ENCODE assay signal across 12 cellular contexts in genomic region chr1:1034438-1034759, GRCh38. TPM values are rescaled to one million over a fixed set of nuclear protein-coding genes. Genes with fewer than 3 reads are reported as not detected.
DNase-seq lines count a peak whose midpoint lies in the region; ATAC-seq, FAIRE-seq and TF ChIP-seq lines count a peak whose summit lies in the region.
"Had no signal": no experiment of that assay in that cellular context is flagged by ENCODE, and none has a peak within 500 bp of the region (broad histone marks: within the 10 kb centered on the region; RNA-seq: fewer than 3 reads in every experiment).

No MANE protein-coding gene starts in this region.

- H3K27me3 ChIP-seq in right cardiac atrium (ENCODE audit: control insufficient read depth, insufficient read depth): no peaks in the 10 kb centered on the region
- H3K27me3 ChIP-seq in heart right ventricle: peaks cover 0 to 78% (median 12%) of the 10 kb centered on the region in 7 donors
- peaks cover 0 to 30% (median 23%) of the 10 kb centered on the region in 4 experiments; a peak in 5 of 7 replicates for H3K27me3 ChIP-seq in H1 (replicated peaks in 1 of 4; ENCODE audit: control insufficient read depth in 3 of 4, extremely low read depth in 1 of 4, insufficient read depth in 3 of 4, low read length in 3 of 4)
- no peaks in the 10 kb centered on the region for H3K27me3 ChIP-seq in thyroid gland
- no peaks in the 10 kb centered on the region for H3K27me3 ChIP-seq in PC-3 (ENCODE audit: low read length)

- H3K4ac ChIP-seq in H1 (replicated peaks; ENCODE audit: insufficient read length, low read depth, low read length): no peak overlapping the region

- ATAC-seq in right cardiac atrium (no peak), heart right ventricle (no peak), PC-3 (no peak)

- H2AK5ac ChIP-seq in H1 (ENCODE audit: low read depth, low read length): no peak overlapping the region

- H2AFZ ChIP-seq in H1 (ENCODE audit: low read length): no peak overlapping the region
- no peak overlapping the region for H2AFZ ChIP-seq in PC-3 (ENCODE audit: low read length)

- H3K9me3 ChIP-seq in right cardiac atrium (ENCODE audit: control insufficient read depth, low read length): no peaks in the 10 kb centered on the region
- no peaks in the 10 kb centered on the region for H3K9me3 ChIP-seq in heart right ventricle
- H3K9me3 ChIP-seq in H1 (ENCODE audit: insufficient read depth in 2 of 2, low read depth in 1 of 2, low read length in 1 of 2): no peaks in the 10 kb centered on the region
- H3K9me3 ChIP-seq in thyroid gland: no peaks in the 10 kb centered on the region
- H3K9me3 ChIP-seq in PC-3 (ENCODE audit: low read length): no peaks in the 10 kb centered on the region
- H3K9me3 ChIP-seq: stomach had no signal

- no peak overlapping the region for H3K14ac ChIP-seq in H1 (ENCODE audit: insufficient read length)

- CTCF ChIA-PET in H1 (lab: Charles Lee; ENCODE audit: partially characterized antibody): interaction anchor here (0.5 to 4.5 kb wide), 5 partner anchors 11 to 51 kb away, joined by 3 to 60 read pairs (median 5); partner anchors contain the start of genes ISG15 and PERM1
- CTCF ChIA-PET in PC-3 (lab: Charles Lee): no interaction called here

- TF ChIP-seq EP300 in H1 (IDR thresholded peaks at IDR 0.05; ENCODE audit: borderline replicate concordance in 1 of 2, low read depth in 2 of 2, low read length in 2 of 2): no peak

- H3K18ac ChIP-seq in H1 (ENCODE audit: extremely low read depth, low read length): no peak overlapping the region

- peak overlapping the region; percentile 49 to 88; a peak in 3 of 4 replicates for H3K4me2 ChIP-seq in H1 (ENCODE audit: insufficient read depth in 1 of 2, low read depth in 2 of 2, low read length in 2 of 2)
- H3K4me2 ChIP-seq in PC-3 (ENCODE audit: low read length): no peak overlapping the region

- H4K5ac ChIP-seq in H1 (ENCODE audit: insufficient read length, low read depth, low read length): no peak overlapping the region

- TF ChIP-seq POLR2A in H1 (IDR thresholded peaks at IDR 0.05; ENCODE audit: control extremely low read depth in 1 of 2, low read depth in 2 of 2, low read length in 2 of 2) (no peak), thyroid gland (IDR thresholded peaks at IDR 0.05) (no peak)

- intact Hi-C loops in right cardiac atrium (cut with DNase I) (no loop called here), heart right ventricle (cut with DNase I) (loop anchor here in 2 of 10 donors (5.0 to 10.0 kb wide), 2 partner anchors 33 to 260 kb away; no protein-coding TSS in a partner anchor), thyroid gland (cut with DNase I) (no loop called here), PC-3 (cut with micrococcal nuclease) (no loop called here)

- H3K79me2 ChIP-seq in H1 (ENCODE audit: control insufficient read depth in 1 of 2, insufficient read depth in 2 of 2, low read length in 2 of 2) (no peaks in the 10 kb centered on the region), PC-3 (ENCODE audit: low read length) (peaks cover 73% of the 10 kb centered on the region)

- no peak overlapping the region for H3K27ac ChIP-seq in right cardiac atrium (ENCODE audit: low read length)
- no peak overlapping the region for H3K27ac ChIP-seq in heart right ventricle
- H3K27ac ChIP-seq in H1 (ENCODE audit: low read depth, low read length): no peak overlapping the region
- H3K27ac ChIP-seq in thyroid gland: no peak overlapping the region
- H3K27ac ChIP-seq in PC-3 (ENCODE audit: low read length): no peak overlapping the region
- H3K27ac ChIP-seq: C4-2B, SK-N-MC, stomach had no signal

- H2BK15ac ChIP-seq in H1 (ENCODE audit: low read length): no peak overlapping the region

- peaks cover 8% of the 10 kb centered on the region for H3K23me2 ChIP-seq in H1 (ENCODE audit: low read depth, low read length)

- H3K56ac ChIP-seq in H1 (replicated peaks; ENCODE audit: insufficient read length, low read depth, low read length): no peak overlapping the region

- DNase-seq in right cardiac atrium (peak in 1 of 3 donors; percentile 59), heart right ventricle (no peak), H1 (ENCODE audit: low read depth in 1 of 2, low spot score in 2 of 2) (no peak), thyroid gland (peak; percentile 66 to 68), PC-3 (no peak)
- DNase-seq in activated CD4-positive, alpha-beta T cell treated with anti-CD3 and anti-CD28 coated beads, Interleukin-2, amount 50 U/mL, for 1 hour: no peak
- DNase-seq: stomach had no signal

- H3K23ac ChIP-seq in H1 (ENCODE audit: insufficient read length): no peak overlapping the region

- no peak overlapping the region for H2BK120ac ChIP-seq in H1 (replicated peaks; ENCODE audit: low read depth, low read length)

- peak overlapping the region; percentile 46 for H3K4me3 ChIP-seq in right cardiac atrium (ENCODE audit: low read length)
- H3K4me3 ChIP-seq in heart right ventricle: peak overlapping the region in 5 of 10 donors; percentile 10 to 57 (median 48)
- peak overlapping the region; percentile 36 to 67 (median 38) for H3K4me3 ChIP-seq in H1 (ENCODE audit: extremely low read depth in 1 of 4, insufficient read depth in 2 of 4, low read depth in 3 of 4, low read length in 4 of 4)
- H3K4me3 ChIP-seq in thyroid gland (replicated peaks in 1 of 3): no peak overlapping the region
- no peak overlapping the region for H3K4me3 ChIP-seq in PC-3 (ENCODE audit: low read length)
- H3K4me3 ChIP-seq: SK-N-MC had no signal

- no peak overlapping the region for H2BK20ac ChIP-seq in H1 (ENCODE audit: low read length)

- H3K36me3 ChIP-seq in heart right ventricle: peaks cover 0 to 21% (median 0%) of the 10 kb centered on the region in 9 donors
- H3K36me3 ChIP-seq in H1 (ENCODE audit: control insufficient read depth in 2 of 4, insufficient read depth in 4 of 4, low read length in 3 of 4): peaks cover 0 to 7% (median 0%) of the 10 kb centered on the region in 4 experiments; a peak in 2 of 8 replicates
- no peaks in the 10 kb centered on the region for H3K36me3 ChIP-seq in thyroid gland
- H3K36me3 ChIP-seq in PC-3 (ENCODE audit: low read depth, low read length): peaks cover 47% of the 10 kb centered on the region

- H3K9ac ChIP-seq in H1 (replicated peaks in 1 of 4; ENCODE audit: extremely low read depth in 1 of 4, low read depth in 3 of 4, low read length in 3 of 4): peak overlapping the region in 1 of 4 experiments; percentile 67; a peak in 2 of 7 replicates
- H3K9ac ChIP-seq in PC-3 (ENCODE audit: low read length): no peak overlapping the region

- BruUV-seq in PC-3 (replicated peaks; lab: Mats Ljungman, UMichigan): no TSS peak

- H3K9me2 ChIP-seq in PC-3 (replicated peaks; ENCODE audit: low read length): no peaks in the 10 kb centered on the region

- peaks cover 40 to 59% of the 10 kb centered on the region in 2 experiments for H4K20me1 ChIP-seq in H1 (replicated peaks in 1 of 2; ENCODE audit: control insufficient read depth in 1 of 2, insufficient read depth in 2 of 2, low read length in 2 of 2)
- peaks cover 58% of the 10 kb centered on the region for H4K20me1 ChIP-seq in PC-3 (ENCODE audit: low read length)

- H4K8ac ChIP-seq in H1 (ENCODE audit: extremely low read depth, insufficient read depth, low read length): no peak overlapping the region

- FAIRE-seq in H1 (lab: Jason Lieb, UNC): no peak
- FAIRE-seq: endometrium, GM12892 had no signal

- H3K79me1 ChIP-seq in H1 (ENCODE audit: low read depth, low read length): peaks cover 7% of the 10 kb centered on the region

- no peak for TF ChIP-seq RAD21 in H1 (IDR thresholded peaks at IDR 0.05 in 1 of 2, conservative IDR thresholded peaks at IDR 0.05 in 1 of 2; ENCODE audit: low read depth in 2 of 2, low read length in 2 of 2)

- H3K4me1 ChIP-seq in right cardiac atrium (ENCODE audit: control insufficient read depth, insufficient read depth, low read length): no peaks in the 10 kb centered on the region
- peaks cover under 1 to 49% (median 14%) of the 10 kb centered on the region in 9 donors for H3K4me1 ChIP-seq in heart right ventricle
- peaks cover 0 to 23% (median 11%) of the 10 kb centered on the region in 4 experiments; a peak in 6 of 7 replicates for H3K4me1 ChIP-seq in H1 (replicated peaks in 1 of 4; ENCODE audit: control insufficient read depth in 3 of 4, insufficient read depth in 4 of 4, low read length in 3 of 4)
- peaks cover 12 to 24% of the 10 kb centered on the region in 2 donors for H3K4me1 ChIP-seq in thyroid gland
- no peaks in the 10 kb centered on the region for H3K4me1 ChIP-seq in PC-3 (ENCODE audit: insufficient read depth, low read length)

- no peak overlapping the region for H2BK5ac ChIP-seq in H1 (ENCODE audit: low read depth, low read length)

- WGBS in right cardiac atrium: 63% methylated on average over 28 of the region's 28 CpGs
- 38 to 53% methylated on average over 26 to 28 of the region's 28 CpGs for WGBS in heart right ventricle, 2 donors
- 38% methylated on average over 19 of the region's 28 CpGs; no CpG with 5 or more reads in 1 of the 2 experiments for WGBS in H1 (ENCODE audit: extremely low coverage in 1 of 2, insufficient coverage in 1 of 2, insufficient read length in 1 of 2, insufficient replicate concordance in 2 of 2, low coverage in 1 of 2, low lambda C conversion rate in 2 of 2, missing lambda C conversion rate in 1 of 2), 2 experiments
- 67% methylated on average over 3 of the region's 28 CpGs; no CpG with 5 or more reads in 1 of the 2 donors for WGBS in thyroid gland, 2 donors

- H2BK12ac ChIP-seq in H1 (ENCODE audit: low read depth, low read length): no peak overlapping the region

- no peaks in the 10 kb centered on the region for H3F3A ChIP-seq in PC-3 (ENCODE audit: low read length, unreplicated experiment)

- POLR2A ChIA-PET in H1 (lab: Charles Lee; ENCODE audit: partially characterized antibody) (interaction anchor here (0.7 to 10.9 kb wide), 15 partner anchors 9 to 146 kb away, joined by 3 to 245 read pairs (median 4); partner anchors contain the start of genes AGRN, HES4 and ISG15), PC-3 (lab: Charles Lee; ENCODE audit: unreplicated experiment) (no interaction called here)

- TF ChIP-seq CTCF in heart right ventricle (IDR thresholded peaks at IDR 0.05) (no peak), H1 (IDR thresholded peaks at IDR 0.05; ENCODE audit: control extremely low read depth in 1 of 3, insufficient read depth in 1 of 3, low read depth in 1 of 3, low read length in 3 of 3) (no peak), thyroid gland (IDR thresholded peaks at IDR 0.05) (peak in 1 of 6 experiments; percentile 17), PC-3 (conservative IDR thresholded peaks at IDR 0.05; ENCODE audit: low read depth, low read length) (no peak)

- no peak overlapping the region for H4K91ac ChIP-seq in H1 (replicated peaks; ENCODE audit: insufficient read length, low read length)

RNA-seq across cellular contexts. Expression of gene AGRN, which starts 14.5 kb away (rescaled TPM):
- total RNA-seq in right cardiac atrium: 10 to 100 TPM; 17.1 to 26.4 (median 21.4) TPM
- polyA plus RNA-seq in right cardiac atrium: 12.0 TPM
- 10 to 100 TPM; 12.7 to 33.9 (median 18.3) TPM for total RNA-seq in heart right ventricle
- polyA plus RNA-seq in heart right ventricle: 10 to 100 TPM; 11.5 to 30.7 TPM
- 155 and 162 TPM in 2 replicates for total RNA-seq in H1 (2021; fragmentation: NEBNext Ultra II Directional; extraction: Animal tissue kit (Norgen Biotek cat#: 25700))
- polyA plus RNA-seq in H1 (2011; rRNA removed): 52.3 and 104 TPM in 2 replicates
- 82.7 TPM for polyA plus RNA-seq in H1 (2011; cell fraction: cytosol; rRNA removed)
- polyA plus RNA-seq in H1 (2011; cell fraction: nucleus; rRNA removed): 556 TPM
- 93.3 to 153 TPM (median 143 TPM) in 4 replicates for polyA plus RNA-seq in H1 (2012, experiment 1 of 2)
- 95.8 TPM for polyA plus RNA-seq in H1 (2012, experiment 2 of 2)
- 113 TPM for polyA plus RNA-seq in H1 (2013, experiment 1 of 2)
- polyA plus RNA-seq in H1 (2013, experiment 2 of 2): 84.3 TPM
- polyA minus RNA-seq in H1 (2011; rRNA and poly(A)+ RNA removed): 35.4 and 47.0 TPM in 2 replicates
- 94.9 TPM for polyA minus RNA-seq in H1 (2011; cell fraction: cytosol; rRNA and poly(A)+ RNA removed)
- 130 TPM for polyA minus RNA-seq in H1 (2011; cell fraction: nucleus; rRNA and poly(A)+ RNA removed)
- total RNA-seq in thyroid gland: 100 to 1,000 TPM in 3 of 4 donors, 10 to 100 TPM in 1; 68.3 to 147 (median 129) TPM
- 273 and 377 TPM in 2 replicates for total RNA-seq in PC-3 (2014; rRNA removed)

RNA-seq across cellular contexts. Expression of gene ISG15, which starts 21.1 kb away (rescaled TPM):
- 10 to 100 TPM; 16.1 to 36.4 (median 21.6) TPM for total RNA-seq in right cardiac atrium
- polyA plus RNA-seq in right cardiac atrium: 65.5 TPM
- total RNA-seq in heart right ventricle: 100 to 1,000 TPM in 1 of 10 donors, 10 to 100 TPM in 8, 1 to 10 TPM in 1; 9.8 to 169 (median 20.9) TPM
- 100 to 1,000 TPM in 1 of 2 donors, 10 to 100 TPM in 1; 51.7 to 186 TPM for polyA plus RNA-seq in heart right ventricle
- total RNA-seq in H1 (2021; fragmentation: NEBNext Ultra II Directional; extraction: Animal tissue kit (Norgen Biotek cat#: 25700)): 27.7 and 29.3 TPM in 2 replicates
- polyA plus RNA-seq in H1 (2011; rRNA removed): 121 and 123 TPM in 2 replicates
- 83.6 TPM for polyA plus RNA-seq in H1 (2011; cell fraction: cytosol; rRNA removed)
- polyA plus RNA-seq in H1 (2011; cell fraction: nucleus; rRNA removed): 56.0 TPM
- polyA plus RNA-seq in H1 (2012, experiment 1 of 2): 15.3 to 54.0 TPM (median 48.7 TPM) in 4 replicates
- 32.5 TPM for polyA plus RNA-seq in H1 (2012, experiment 2 of 2)
- polyA plus RNA-seq in H1 (2013, experiment 1 of 2): 35.2 TPM
- 36.8 TPM for polyA plus RNA-seq in H1 (2013, experiment 2 of 2)
- polyA minus RNA-seq in H1 (2011; rRNA and poly(A)+ RNA removed): 6.5 and 11.0 TPM in 2 replicates
- polyA minus RNA-seq in H1 (2011; cell fraction: cytosol; rRNA and poly(A)+ RNA removed): 18.9 TPM
- polyA minus RNA-seq in H1 (2011; cell fraction: nucleus; rRNA and poly(A)+ RNA removed): 13.1 TPM
- total RNA-seq in thyroid gland: 10 to 100 TPM; 18.5 to 57.5 (median 37.8) TPM
- 749 and 758 TPM in 2 replicates for total RNA-seq in PC-3 (2014; rRNA removed)

RNA-seq across cellular contexts. Expression of gene HES4, which starts 34.5 kb away (rescaled TPM):
- 10 to 100 TPM; 37.3 to 62.5 (median 38.6) TPM for total RNA-seq in right cardiac atrium
- 25.7 TPM for polyA plus RNA-seq in right cardiac atrium
- total RNA-seq in heart right ventricle: 10 to 100 TPM; 28.5 to 78.1 (median 41.6) TPM
- 10 to 100 TPM; 49.2 to 49.8 TPM for polyA plus RNA-seq in heart right ventricle
- total RNA-seq in H1 (2021; fragmentation: NEBNext Ultra II Directional; extraction: Animal tissue kit (Norgen Biotek cat#: 25700)): 1.2 and 2.8 TPM in 2 replicates
- polyA plus RNA-seq in H1 (2011; rRNA removed): 3.5 and 12.8 TPM in 2 replicates
- 8.3 TPM for polyA plus RNA-seq in H1 (2011; cell fraction: cytosol; rRNA removed)
- 14.5 TPM for polyA plus RNA-seq in H1 (2011; cell fraction: nucleus; rRNA removed)
- polyA plus RNA-seq in H1 (2012, experiment 1 of 2): 1.1 to 1.7 TPM (median 1.3 TPM) in 3 of 4 replicates, not detected in the other
- polyA plus RNA-seq in H1 (2012, experiment 2 of 2): 0.43 TPM
- 3.8 TPM for polyA plus RNA-seq in H1 (2013, experiment 1 of 2)
- 3.2 TPM for polyA plus RNA-seq in H1 (2013, experiment 2 of 2)
- not detected in 2 replicates for polyA minus RNA-seq in H1 (2011; rRNA and poly(A)+ RNA removed)
- 4.5 TPM for polyA minus RNA-seq in H1 (2011; cell fraction: cytosol; rRNA and poly(A)+ RNA removed)
- 3.4 TPM for polyA minus RNA-seq in H1 (2011; cell fraction: nucleus; rRNA and poly(A)+ RNA removed)
- total RNA-seq in thyroid gland: 10 to 100 TPM in 3 of 4 donors, 1 to 10 TPM in 1; 5.0 to 29.2 (median 18.6) TPM
- total RNA-seq in PC-3 (2014; rRNA removed): 233 and 379 TPM in 2 replicates

RNA-seq across cellular contexts. Expression of gene RNF223, which starts 39.7 kb away (rescaled TPM):
- not detected for total RNA-seq in right cardiac atrium
- not detected for polyA plus RNA-seq in right cardiac atrium
- total RNA-seq in heart right ventricle: not detected
- polyA plus RNA-seq in heart right ventricle: not detected
- total RNA-seq in H1 (2021; fragmentation: NEBNext Ultra II Directional; extraction: Animal tissue kit (Norgen Biotek cat#: 25700)): not detected in 2 replicates
- not detected in 2 replicates for polyA plus RNA-seq in H1 (2011; rRNA removed)
- polyA plus RNA-seq in H1 (2011; cell fraction: cytosol; rRNA removed): not detected
- not detected for polyA plus RNA-seq in H1 (2011; cell fraction: nucleus; rRNA removed)
- not detected in 4 replicates for polyA plus RNA-seq in H1 (2012, experiment 1 of 2)
- not detected for polyA plus RNA-seq in H1 (2012, experiment 2 of 2)
- 0.02 TPM for polyA plus RNA-seq in H1 (2013, experiment 1 of 2)
- not detected for polyA plus RNA-seq in H1 (2013, experiment 2 of 2)
- not detected in 2 replicates for polyA minus RNA-seq in H1 (2011; rRNA and poly(A)+ RNA removed)
- not detected for polyA minus RNA-seq in H1 (2011; cell fraction: cytosol; rRNA and poly(A)+ RNA removed)
- polyA minus RNA-seq in H1 (2011; cell fraction: nucleus; rRNA and poly(A)+ RNA removed): 0.40 TPM
- total RNA-seq in thyroid gland: not detected
- 147 and 171 TPM in 2 replicates for total RNA-seq in PC-3 (2014; rRNA removed)

RNA-seq across cellular contexts. Expression of gene PERM1, which starts 52.5 kb away (rescaled TPM):
- 10 to 100 TPM; 44.4 to 78.0 (median 57.4) TPM for total RNA-seq in right cardiac atrium
- 112 TPM for polyA plus RNA-seq in right cardiac atrium
- 100 to 1,000 TPM in 8 of 10 donors, 10 to 100 TPM in 2; 66.2 to 238 (median 122) TPM for total RNA-seq in heart right ventricle
- 100 to 1,000 TPM in 1 of 2 donors, 10 to 100 TPM in 1; 55.1 to 513 TPM for polyA plus RNA-seq in heart right ventricle
- total RNA-seq in H1 (2021; fragmentation: NEBNext Ultra II Directional; extraction: Animal tissue kit (Norgen Biotek cat#: 25700)): not detected in 2 replicates
- polyA plus RNA-seq in H1 (2011; rRNA removed): not detected in 2 replicates
- polyA plus RNA-seq in H1 (2011; cell fraction: cytosol; rRNA removed): not detected
- not detected for polyA plus RNA-seq in H1 (2011; cell fraction: nucleus; rRNA removed)
- 0.30 to 0.90 TPM (median 0.58 TPM) in 4 replicates for polyA plus RNA-seq in H1 (2012, experiment 1 of 2)
- 0.20 TPM for polyA plus RNA-seq in H1 (2012, experiment 2 of 2)
- not detected for polyA plus RNA-seq in H1 (2013, experiment 1 of 2)
- not detected for polyA plus RNA-seq in H1 (2013, experiment 2 of 2)
- not detected in 2 replicates for polyA minus RNA-seq in H1 (2011; rRNA and poly(A)+ RNA removed)
- not detected for polyA minus RNA-seq in H1 (2011; cell fraction: cytosol; rRNA and poly(A)+ RNA removed)
- polyA minus RNA-seq in H1 (2011; cell fraction: nucleus; rRNA and poly(A)+ RNA removed): not detected
- total RNA-seq in thyroid gland: under 1 TPM in 1 of 4 donors, not detected in 3; 0.22 TPM
- total RNA-seq in PC-3 (2014; rRNA removed): 0.47 and 1.1 TPM in 2 replicates
- total RNA-seq: kidney epithelial cell had no signal

Comparison
In these comparisons a context has a peak if more than half of its experiments do, and no peak if none do; other contexts are left out.
1. DNase-seq: peak in thyroid gland (2 of 2); none in heart right ventricle (0 of 2), H1 (0 of 2), PC-3 (single experiment) and activated CD4-positive, alpha-beta T cell treated with anti-CD3 and anti-CD28 coated beads, Interleukin-2, amount 50 U/mL, for 1 hour (single experiment).
2. H3K4me3 ChIP-seq: peak in right cardiac atrium (single experiment) and H1 (4 of 4); none in thyroid gland (0 of 3) and PC-3 (single experiment).